In genomic region chr17:81253358-81254131, GRCh38 we compare ENCODE assay signal across 8 cellular contexts. TPM values are rescaled to one million over a fixed set of nuclear protein-coding genes. Genes with fewer than 3 reads are reported as not detected.
DNase-seq lines count a peak whose midpoint lies in the region; ATAC-seq and TF ChIP-seq lines count a peak whose summit lies in the region.

No MANE protein-coding gene starts in this region.

- H3K9me2 ChIP-seq in OCI-LY7 (ENCODE audit: insufficient read depth, low read length): no peaks in the 10 kb centered on the region

- no TSS peak for BruUV-seq in OCI-LY7 (replicated peaks; lab: Mats Ljungman, UMichigan)

- POLR2A ChIA-PET in OCI-LY7 (lab: Charles Lee): no interaction called here

- H3K9me3 ChIP-seq in OCI-LY7 (ENCODE audit: low read length): no peaks in the 10 kb centered on the region

- in situ Hi-C loops in GM13976 (cut with MboI; ENCODE audit: low sequenced_read_pairs, unreplicated experiment): loop anchor here (10.0 kb wide), 1 partner anchor 231 kb away; no protein-coding TSS in a partner anchor

- peaks cover 39% of the 10 kb centered on the region for H3K4me1 ChIP-seq in OCI-LY7 (ENCODE audit: insufficient read depth, low read length, poor library complexity, severe bottlenecking)

- peak; percentile 52 for DNase-seq in A172 (ENCODE audit: low spot score)
- peak; percentile 76 for DNase-seq in GM13976 (ENCODE audit: low spot score)
- DNase-seq in OCI-LY7 (ENCODE audit: low spot score): peak; percentile 63
- peak; percentile 15 to 41 for DNase-seq in activated T-helper 1 cell treated with anti-CD3 and anti-CD28 coated beads, Interleukin-2, amount 50 U/mL, for 16 hours (ENCODE audit: low read depth in 1 of 2, low spot score in 1 of 2)
- peak; percentile 25 for DNase-seq in fibroblast of villous mesenchyme (ENCODE audit: low read depth)
- peak; percentile 41 for DNase-seq in pons (ENCODE audit: low spot score)

- H3K4me2 ChIP-seq in OCI-LY7 (ENCODE audit: low read length): peak overlapping the region; percentile 76

- no peak overlapping the region for H3K4me3 ChIP-seq in OCI-LY7 (ENCODE audit: low read depth, low read length, poor library complexity, severe bottlenecking)
- H3K4me3 ChIP-seq in fibroblast of villous mesenchyme (ENCODE audit: low read depth, low read length): no peak overlapping the region

- intact Hi-C loops in OCI-LY7 (cut with micrococcal nuclease; ENCODE audit: unreplicated experiment): loop anchor here (1.0 to 2.0 kb wide), 6 partner anchors 141 to 345 kb away; partner anchors contain the start of genes BAHCC1 and FAAP100

- no peak for ATAC-seq in HG03442 (IDR thresholded peaks at IDR 0.05; ENCODE audit: unreplicated experiment)
- ATAC-seq in HG03175 (IDR thresholded peaks at IDR 0.05; ENCODE audit: unreplicated experiment): no peak

- TF ChIP-seq CTCF in GM13976 (IDR thresholded peaks at IDR 0.05; ENCODE audit: borderline replicate concordance, control extremely low read depth, extremely low read depth, insufficient read depth, missing control alignments) (peak; percentile 76), OCI-LY7 (conservative IDR thresholded peaks at IDR 0.05; ENCODE audit: low read length) (peak; percentile 99), fibroblast of villous mesenchyme (IDR thresholded peaks at IDR 0.05; ENCODE audit: insufficient read depth, low read depth, low read length) (peak; percentile 62)

- H3K36me3 ChIP-seq in OCI-LY7 (ENCODE audit: insufficient read depth, low read length): peaks cover 21% of the 10 kb centered on the region

- no peak overlapping the region for H2AFZ ChIP-seq in OCI-LY7 (ENCODE audit: low read length)

- CTCF ChIA-PET in OCI-LY7 (lab: Charles Lee; ENCODE audit: unreplicated experiment): interaction anchor here (0.5 to 1.0 kb wide), 2 partner anchors 231 to 236 kb away, joined by 3 to 22 read pairs; no protein-coding TSS in a partner anchor

- peak overlapping the region; percentile 94 for H3K27ac ChIP-seq in OCI-LY7 (ENCODE audit: low read depth, low read length, poor library complexity, severe bottlenecking)

- no peaks in the 10 kb centered on the region for H3K79me2 ChIP-seq in OCI-LY7 (ENCODE audit: insufficient read depth, low read depth, low read length)

- no peaks in the 10 kb centered on the region for H4K20me1 ChIP-seq in OCI-LY7 (ENCODE audit: insufficient read depth, low read length)

RNA-seq across cellular contexts. Expression of gene NDUFAF8, which starts 14.4 kb away (rescaled TPM):
- 100 and 123 TPM in 2 replicates for total RNA-seq in A172 (2014; rRNA removed; shearing (Covaris generic))
- 129 and 161 TPM in 2 replicates for total RNA-seq in OCI-LY7 (2014; rRNA removed; shearing (Covaris generic))
- total RNA-seq in OCI-LY7 (2022) (151 and 165 TPM in 2 replicates), fibroblast of villous mesenchyme (31.5 and 32.2 TPM in 2 replicates)

RNA-seq across cellular contexts. Expression of gene TEPSIN, which starts 14.7 kb away (rescaled TPM):
- total RNA-seq in A172 (2014; rRNA removed; shearing (Covaris generic)): 21.4 and 24.1 TPM in 2 replicates
- total RNA-seq in OCI-LY7 (2014; rRNA removed; shearing (Covaris generic)): 29.7 and 46.4 TPM in 2 replicates
- total RNA-seq in OCI-LY7 (2022) (75.3 and 78.9 TPM in 2 replicates), fibroblast of villous mesenchyme (13.2 and 17.7 TPM in 2 replicates)

RNA-seq across cellular contexts. Expression of gene CEP131, which starts 30.8 kb away (rescaled TPM):
- 10.0 and 21.1 TPM in 2 replicates for total RNA-seq in A172 (2014; rRNA removed; shearing (Covaris generic))
- total RNA-seq in OCI-LY7 (2014; rRNA removed; shearing (Covaris generic)): 32.9 and 35.0 TPM in 2 replicates
- 36.0 and 38.6 TPM in 2 replicates for total RNA-seq in OCI-LY7 (2022)
- 9.9 and 10.3 TPM in 2 replicates for total RNA-seq in fibroblast of villous mesenchyme

RNA-seq across cellular contexts. Expression of gene SLC38A10, which starts 41.6 kb away (rescaled TPM):
- total RNA-seq in A172 (2014; rRNA removed; shearing (Covaris generic)): 57.8 and 71.5 TPM in 2 replicates
- 50.5 and 56.0 TPM in 2 replicates for total RNA-seq in OCI-LY7 (2014; rRNA removed; shearing (Covaris generic))
- total RNA-seq in OCI-LY7 (2022) (147 and 150 TPM in 2 replicates), fibroblast of villous mesenchyme (51.4 and 57.3 TPM in 2 replicates)

Comparison
In these comparisons a context has a peak if more than half of its experiments do, and no peak if none do; other contexts are left out.
1. DNase-seq: peak in every context shown above with its lines; median percentile 76 in GM13976; 63 in OCI-LY7; 52 in A172; 41 in pons; 28 in activated T-helper 1 cell treated with anti-CD3 and anti-CD28 coated beads, Interleukin-2, amount 50 U/mL, for 16 hours; 25 in fibroblast of villous mesenchyme.